Comparison of ENCODE assay signal across 8 cellular contexts in the genomic region with DNA sequence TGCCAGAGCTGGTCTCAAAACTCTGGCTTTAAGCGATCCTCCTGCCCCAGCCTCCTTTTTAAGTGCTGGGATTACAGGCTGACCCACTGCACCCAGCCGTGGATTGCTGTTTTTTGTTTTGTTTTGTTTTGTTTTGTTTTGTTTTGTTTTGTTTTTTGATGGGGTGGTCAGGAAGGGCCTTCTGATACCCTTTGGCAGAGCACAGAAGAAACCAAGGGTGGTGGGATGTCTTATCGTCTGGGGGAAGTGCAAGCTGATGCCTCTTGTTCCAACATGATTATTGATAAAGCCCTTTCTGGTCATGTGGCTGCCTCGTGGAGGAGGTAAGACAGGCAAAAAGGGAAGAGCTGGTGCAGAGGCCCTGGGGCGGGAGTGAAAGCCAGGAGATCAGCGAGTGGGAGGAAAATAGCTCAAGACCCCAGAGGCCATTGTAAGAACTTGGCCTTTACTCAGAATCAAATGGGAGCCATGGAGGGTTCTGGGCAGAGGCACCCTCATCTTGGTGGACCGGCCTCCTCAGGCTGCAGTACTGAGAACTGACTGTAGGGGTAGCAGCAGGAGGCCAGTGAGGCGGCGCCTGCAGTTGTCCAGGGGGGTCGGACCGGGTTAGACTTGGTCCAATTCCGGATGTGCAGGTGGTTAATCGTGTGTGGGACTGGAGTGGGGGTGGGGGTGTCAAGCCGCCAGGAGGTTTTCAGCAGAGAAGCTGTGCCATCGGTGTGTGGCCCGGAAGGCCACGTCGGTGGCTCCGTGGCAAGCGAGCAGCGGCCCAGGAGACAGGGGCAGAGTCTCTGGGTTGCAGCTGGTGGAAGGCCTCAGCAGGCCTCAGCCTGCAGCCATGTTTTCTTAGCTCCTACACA.
DNase-seq lines count a peak whose midpoint lies in the region; ATAC-seq and TF ChIP-seq lines count a peak whose summit lies in the region.

No MANE protein-coding gene starts in this region.

- peaks cover 17% of the 10 kb centered on the region for H3K4me1 ChIP-seq in OCI-LY1 (ENCODE audit: insufficient read depth, low read length, severe bottlenecking)
- H3K4me1 ChIP-seq in mammary epithelial cell (ENCODE audit: insufficient read depth, low read length), result peaks cover 24% of the 10 kb centered on the region
- H3K4me1 ChIP-seq in neutrophil (ENCODE audit: control insufficient read depth in 1 of 2, insufficient read depth in 1 of 2, low read depth in 1 of 2, low read length in 1 of 2), result peaks cover 32 to 35% of the 10 kb centered on the region in 2 experiments

- CTCF ChIA-PET in Calu3 (lab: Charles Lee), result interaction anchor here (0.7 to 1.0 kb wide), 3 partner anchors 29 to 39 kb away, joined by 3 read pairs; no protein-coding TSS in a partner anchor
- CTCF ChIA-PET in mammary epithelial cell (lab: Charles Lee; ENCODE audit: low non-redundant PET), result no interaction called here

- peaks cover 8% of the 10 kb centered on the region for H3K4me1 Mint-ChIP-seq in Calu3 (ENCODE audit: low read depth, unreplicated experiment)

- no peaks in the 10 kb centered on the region for H3F3A ChIP-seq in OCI-LY1 (ENCODE audit: insufficient read depth, low read length)

- H3K4me3 ChIP-seq in OCI-LY1 (ENCODE audit: low read depth, low read length, poor library complexity, severe bottlenecking) (no peak overlapping the region), mammary epithelial cell (replicated peaks in 1 of 3; ENCODE audit: insufficient read depth in 1 of 3, low read depth in 2 of 3, low read length in 3 of 3) (no peak overlapping the region), neutrophil (ENCODE audit: low read depth in 1 of 2, low read length in 1 of 2) (peak overlapping the region in 1 of 2 experiments; percentile 10)

- H3K4me2 ChIP-seq in OCI-LY1 (ENCODE audit: low read length), result no peak overlapping the region
- no peak overlapping the region for H3K4me2 ChIP-seq in mammary epithelial cell (ENCODE audit: insufficient read depth, low read depth, low read length)

- ATAC-seq in HG03439 (IDR thresholded peaks at IDR 0.05; ENCODE audit: unreplicated experiment) (no peak), HG03097 (IDR thresholded peaks at IDR 0.05; ENCODE audit: low FRiP score, unreplicated experiment) (no peak)

- H3K4me3 Mint-ChIP-seq in Calu3 (ENCODE audit: low read depth, unreplicated experiment), result no peak overlapping the region

- H2AFZ ChIP-seq in OCI-LY1 (ENCODE audit: low read length), result no peak overlapping the region
- no peak overlapping the region for H2AFZ ChIP-seq in mammary epithelial cell (ENCODE audit: low read depth, low read length)

- no peaks in the 10 kb centered on the region for H4K20me1 ChIP-seq in OCI-LY1 (ENCODE audit: insufficient read depth, low read length)
- no peaks in the 10 kb centered on the region for H4K20me1 ChIP-seq in mammary epithelial cell (ENCODE audit: insufficient read depth, low read length)

- intact Hi-C loops in Calu3 (cut with micrococcal nuclease; ENCODE audit: unreplicated experiment) (no loop called here), mammary epithelial cell (cut with micrococcal nuclease) (no loop called here)

- dilution Hi-C loops in mammary epithelial cell (cut with HindIII; ENCODE audit: low sequenced_read_pairs), result no loop called here

- H3K36me3 ChIP-seq in OCI-LY1 (ENCODE audit: insufficient read depth, low read length) (no peaks in the 10 kb centered on the region), mammary epithelial cell (ENCODE audit: insufficient read depth, low read length) (no peaks in the 10 kb centered on the region), neutrophil (no peaks in the 10 kb centered on the region)

- peaks cover 29% of the 10 kb centered on the region for H3K27me3 Mint-ChIP-seq in Calu3 (ENCODE audit: unreplicated experiment)

- no peak overlapping the region for H3K27ac ChIP-seq in OCI-LY1 (ENCODE audit: low read depth, low read length, poor library complexity, severe bottlenecking)
- H3K27ac ChIP-seq in mammary epithelial cell (ENCODE audit: insufficient read depth, low read depth, low read length), result no peak overlapping the region
- no peak overlapping the region for H3K27ac ChIP-seq in neutrophil

- in situ Hi-C loops in mammary epithelial cell (cut with MboI; ENCODE audit: low sequenced_read_pairs in 2 of 2), result no loop called here

- TF ChIP-seq CTCF in Calu3 (IDR thresholded peaks at IDR 0.05; ENCODE audit: unreplicated experiment), result no peak
- peak; percentile 66 for TF ChIP-seq CTCF in OCI-LY1 (IDR thresholded peaks at IDR 0.05; ENCODE audit: low read length)
- peak; percentile 41 to 56 for TF ChIP-seq CTCF in mammary epithelial cell (conservative IDR thresholded peaks at IDR 0.05 in 1 of 2, IDR thresholded peaks at IDR 0.05 in 1 of 2; ENCODE audit: extremely low read depth in 1 of 2, insufficient read depth in 1 of 2, low read depth in 1 of 2, low read length in 2 of 2)
- peak; percentile 81 for TF ChIP-seq CTCF in neutrophil (IDR thresholded peaks at IDR 0.05)

- no peaks in the 10 kb centered on the region for H3K9me3 Mint-ChIP-seq in Calu3 (ENCODE audit: low read depth, unreplicated experiment)

- H3K36me3 Mint-ChIP-seq in Calu3 (ENCODE audit: insufficient read depth, unreplicated experiment), result no peaks in the 10 kb centered on the region

- H3K9me2 ChIP-seq in OCI-LY1 (ENCODE audit: low read depth, low read length), result no peaks in the 10 kb centered on the region

- no peak overlapping the region for H3K9ac ChIP-seq in OCI-LY1 (ENCODE audit: low read length)
- no peak overlapping the region for H3K9ac ChIP-seq in mammary epithelial cell (ENCODE audit: insufficient read depth, low read length)

- H3K27me3 ChIP-seq in OCI-LY1 (ENCODE audit: insufficient read depth, low read length) (no peaks in the 10 kb centered on the region; the same call in 1 of the 2 replicates), mammary epithelial cell (ENCODE audit: insufficient read depth, low read length) (no peaks in the 10 kb centered on the region), neutrophil (no peaks in the 10 kb centered on the region)

- no peaks in the 10 kb centered on the region for H3K9me3 ChIP-seq in OCI-LY1 (ENCODE audit: low read length)
- H3K9me3 ChIP-seq in mammary epithelial cell (replicated peaks; ENCODE audit: insufficient read depth, low read length), result no peaks in the 10 kb centered on the region
- H3K9me3 ChIP-seq in neutrophil, result no peaks in the 10 kb centered on the region

- no peak overlapping the region for H3K27ac Mint-ChIP-seq in Calu3 (ENCODE audit: unreplicated experiment)

- WGBS in mammary epithelial cell (ENCODE audit: low coverage, missing lambda C conversion rate), result 80% methylated on average over 13 of the region's 21 CpGs

- peak; percentile 42 for DNase-seq in Calu3
- DNase-seq in mammary epithelial cell, result no peak
- DNase-seq in SHP77 treated with DMSO at 0.1 percent for 48 hours (lab: John Stamatoyannopoulos, UW), result no peak
- DNase-seq in SKM-1 treated with dmso at 0.1 percent for 144 hours (lab: John Stamatoyannopoulos, UW; ENCODE audit: unreplicated experiment), result no peak

- BruUV-seq in Calu3 (replicated peaks; lab: Mats Ljungman, UMichigan), result no TSS peak
- BruUV-seq in mammary epithelial cell (replicated peaks; lab: Mats Ljungman, UMichigan), result no TSS peak

- H3K79me2 ChIP-seq in OCI-LY1 (ENCODE audit: insufficient read depth, low read length) (no peaks in the 10 kb centered on the region), mammary epithelial cell (ENCODE audit: insufficient read depth, low read length) (no peaks in the 10 kb centered on the region)
